ENCODE assay signal across 8 cellular contexts in the genomic region with DNA sequence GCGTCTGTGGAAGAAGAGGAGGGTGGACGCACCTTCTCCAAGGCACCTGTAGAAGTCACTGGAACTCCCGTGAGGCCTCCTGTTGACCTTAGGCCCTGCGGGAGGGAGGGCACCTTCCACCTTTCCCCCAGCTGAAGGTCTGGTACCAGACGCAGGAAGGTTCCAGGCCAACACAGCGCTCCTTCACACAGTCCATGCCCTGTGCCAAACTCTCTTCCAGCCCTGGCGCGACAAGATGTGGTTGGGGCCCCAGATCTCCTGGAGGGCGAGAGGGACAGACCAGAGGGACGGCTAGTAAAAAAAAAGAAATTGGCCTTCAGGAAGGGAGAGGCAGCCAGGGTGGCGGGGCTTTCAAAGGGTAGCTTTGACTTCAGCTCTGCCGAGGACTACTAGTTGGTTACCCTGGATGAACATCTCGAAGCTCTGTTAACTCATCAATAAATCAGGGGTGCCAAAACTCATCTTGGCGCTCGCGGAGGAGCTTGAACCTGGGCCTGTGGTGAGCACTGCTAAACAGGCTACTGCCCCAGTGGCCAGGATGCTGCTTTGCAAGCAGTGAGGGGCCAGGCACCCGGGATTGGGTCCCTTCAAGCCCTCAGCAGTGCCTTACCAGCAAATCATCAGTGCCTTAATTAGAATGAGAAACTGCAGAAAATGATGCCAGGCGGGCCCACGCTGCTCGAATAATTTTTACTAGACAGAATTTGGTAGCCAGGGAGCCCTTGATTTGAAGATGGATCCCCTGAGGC. TPM values are rescaled to one million over a fixed set of nuclear protein-coding genes. Genes with fewer than 3 reads are reported as not detected.
DNase-seq lines count a peak whose midpoint lies in the region; ATAC-seq and TF ChIP-seq lines count a peak whose summit lies in the region.

No MANE protein-coding gene starts in this region.

- TF ChIP-seq CTCF in PC-3 (conservative IDR thresholded peaks at IDR 0.05; ENCODE audit: low read depth, low read length) (no peak), endodermal cell (conservative IDR thresholded peaks at IDR 0.05) (peak; percentile 55)

- H3K27me3 Mint-ChIP-seq in endodermal cell (ENCODE audit: insufficient read depth), result peaks cover 53% of the 10 kb centered on the region

- peaks cover 2% of the 10 kb centered on the region for H3K36me3 ChIP-seq in ES-I3 (ENCODE audit: insufficient read depth, low read length)
- H3K36me3 ChIP-seq in PC-3 (ENCODE audit: low read depth, low read length), result peaks cover 17% of the 10 kb centered on the region; the same call in 1 of the 2 replicates
- H3K36me3 ChIP-seq in endodermal cell (ENCODE audit: control insufficient read depth, insufficient read depth, low read length), result peaks cover 26% of the 10 kb centered on the region
- H3K36me3 ChIP-seq in neuron (ENCODE audit: insufficient read depth, low read length), result peaks cover 33% of the 10 kb centered on the region

- peak; percentile 27 for ATAC-seq in PC-3
- no peak for ATAC-seq in HG03095 (IDR thresholded peaks at IDR 0.05; ENCODE audit: unreplicated experiment)

- no peaks in the 10 kb centered on the region for H4K20me1 ChIP-seq in PC-3 (ENCODE audit: low read length)

- POLR2A ChIA-PET in PC-3 (lab: Charles Lee; ENCODE audit: unreplicated experiment), result no interaction called here

- DNase-seq in PC-3, result no peak
- DNase-seq in endodermal cell, result peak; percentile 66
- DNase-seq in activated CD8-positive, alpha-beta memory T cell treated with anti-CD3 and anti-CD28 coated beads, Interleukin-2, amount 50 U/mL, for 48 hours, result no peak
- no peak for DNase-seq in NCI-H510A (lab: John Stamatoyannopoulos, UW)
- DNase-seq in NCI-H1694 (lab: John Stamatoyannopoulos, UW), result no peak

- peaks cover 6% of the 10 kb centered on the region for H3K4me1 Mint-ChIP-seq in endodermal cell

- peak overlapping the region; percentile 89 for H3K9ac ChIP-seq in ES-I3 (ENCODE audit: low read depth, low read length)
- H3K9ac ChIP-seq in PC-3 (ENCODE audit: low read length), result no peak overlapping the region
- no peak overlapping the region for H3K9ac ChIP-seq in endodermal cell (ENCODE audit: extremely low read depth, low read length, poor library complexity, severe bottlenecking)

- 58 to 62% methylated on average over 18 to 20 of the region's 20 CpGs for WGBS in endodermal cell (ENCODE audit: insufficient coverage in 1 of 2, insufficient read length in 1 of 2), 2 experiments

- no peaks in the 10 kb centered on the region for H3K79me2 ChIP-seq in PC-3 (ENCODE audit: low read length)

- peaks cover 4% of the 10 kb centered on the region; the same call in 1 of the 2 replicates for H3K4me1 ChIP-seq in ES-I3 (ENCODE audit: insufficient read depth, low read length)
- no peaks in the 10 kb centered on the region for H3K4me1 ChIP-seq in PC-3 (ENCODE audit: insufficient read depth, low read length)
- no peaks in the 10 kb centered on the region for H3K4me1 ChIP-seq in endodermal cell (ENCODE audit: control insufficient read depth, insufficient read depth, low read length)
- H3K4me1 ChIP-seq in neuron (ENCODE audit: insufficient read depth, low read length), result peaks cover 12% of the 10 kb centered on the region

- no TSS peak for BruUV-seq in PC-3 (replicated peaks; lab: Mats Ljungman, UMichigan)

- no peaks in the 10 kb centered on the region for H3K9me2 ChIP-seq in PC-3 (replicated peaks; ENCODE audit: low read length)

- H3K27me3 ChIP-seq in PC-3 (ENCODE audit: low read length), result peaks cover 28% of the 10 kb centered on the region
- H3K27me3 ChIP-seq in endodermal cell (ENCODE audit: control insufficient read depth, insufficient read depth, low read length, poor library complexity, severe bottlenecking), result peaks cover 44% of the 10 kb centered on the region
- H3K27me3 ChIP-seq in neuron (ENCODE audit: insufficient read depth, low read length), result no peaks in the 10 kb centered on the region

- H3K9me3 Mint-ChIP-seq in endodermal cell, result no peaks in the 10 kb centered on the region

- peaks cover 36% of the 10 kb centered on the region for H3K36me3 Mint-ChIP-seq in endodermal cell (ENCODE audit: low read depth)

- CTCF ChIA-PET in PC-3 (lab: Charles Lee), result no interaction called here

- peak overlapping the region; percentile 73 for H3K4me2 ChIP-seq in PC-3 (ENCODE audit: low read length)

- H2AFZ ChIP-seq in PC-3 (ENCODE audit: low read length), result no peak overlapping the region
- no peak overlapping the region for H2AFZ ChIP-seq in neuron (ENCODE audit: low read depth, low read length)

- H3K4me3 ChIP-seq in PC-3 (ENCODE audit: low read length) (no peak overlapping the region; the same call in 1 of the 2 replicates), endodermal cell (ENCODE audit: low read length) (peak overlapping the region; percentile 81), neuron (ENCODE audit: low read length) (peak overlapping the region; percentile 48)

- no peak overlapping the region for H3K27ac ChIP-seq in PC-3 (ENCODE audit: low read length)
- H3K27ac ChIP-seq in endodermal cell (ENCODE audit: low read depth, low read length), result no peak overlapping the region

- no peaks in the 10 kb centered on the region for H3F3A ChIP-seq in PC-3 (ENCODE audit: low read length, unreplicated experiment)

- H3K9me3 ChIP-seq in ES-I3 (ENCODE audit: control insufficient read depth, insufficient read depth, low read length) (no peaks in the 10 kb centered on the region), PC-3 (ENCODE audit: low read length) (no peaks in the 10 kb centered on the region), endodermal cell (ENCODE audit: control insufficient read depth, low read length) (no peaks in the 10 kb centered on the region), neuron (ENCODE audit: low read length) (no peaks in the 10 kb centered on the region)

- H3K27ac Mint-ChIP-seq in endodermal cell, result no peak overlapping the region

- H3K4me3 Mint-ChIP-seq in endodermal cell, result peak overlapping the region; percentile 60

- intact Hi-C loops in PC-3 (cut with micrococcal nuclease), result no loop called here

RNA-seq across cellular contexts. Expression of a gene that starts 14.9 kb away (rescaled TPM):
- total RNA-seq in PC-3 (2014; rRNA removed) (26.2 and 30.4 TPM in 2 replicates), endodermal cell (10 to 100 TPM; 22.9 to 24.7 TPM)
- 16.6 TPM for polyA plus RNA-seq in endodermal cell (2013, experiment 1 of 2)
- polyA plus RNA-seq in endodermal cell (2013, experiment 2 of 2), result 15.5 TPM

RNA-seq across cellular contexts. Expression of a gene that starts 28.0 kb away (rescaled TPM):
- total RNA-seq in PC-3 (2014; rRNA removed), result not detected in 2 replicates
- total RNA-seq in endodermal cell, result under 1 TPM; 0.22 to 0.51 TPM
- 7.3 TPM for polyA plus RNA-seq in endodermal cell (2013, experiment 1 of 2)
- polyA plus RNA-seq in endodermal cell (2013, experiment 2 of 2), result 6.5 TPM

RNA-seq across cellular contexts. Expression of a gene that starts 32.9 kb away (rescaled TPM):
- total RNA-seq in PC-3 (2014; rRNA removed), result 7.4 and 28.7 TPM in 2 replicates
- total RNA-seq in endodermal cell, result 10 to 100 TPM in 1 of 2 donors, 1 to 10 TPM in 1; 8.3 to 11.0 TPM
- 8.9 TPM for polyA plus RNA-seq in endodermal cell (2013, experiment 1 of 2)
- polyA plus RNA-seq in endodermal cell (2013, experiment 2 of 2), result 5.6 TPM

RNA-seq across cellular contexts. Expression of a gene that starts 40.9 kb away (rescaled TPM):
- total RNA-seq in PC-3 (2014; rRNA removed) (90.6 and 109 TPM in 2 replicates), endodermal cell (10 to 100 TPM; 52.5 to 54.3 TPM)
- polyA plus RNA-seq in endodermal cell (2013, experiment 1 of 2), result 42.1 TPM
- polyA plus RNA-seq in endodermal cell (2013, experiment 2 of 2), result 39.6 TPM

RNA-seq across cellular contexts. Expression of a gene that starts 44.2 kb away (rescaled TPM):
- total RNA-seq in PC-3 (2014; rRNA removed), result not detected in 2 replicates
- not detected for total RNA-seq in endodermal cell
- polyA plus RNA-seq in endodermal cell (2013, experiment 1 of 2), result not detected
- not detected for polyA plus RNA-seq in endodermal cell (2013, experiment 2 of 2)
